8 cellular contexts compared by ENCODE assay signal in genomic region chr3:51384145-51384729, GRCh38. TPM values are rescaled to one million over a fixed set of nuclear protein-coding genes. Genes with fewer than 3 reads are reported as not detected.
DNase-seq lines count a peak whose midpoint lies in the region; ATAC-seq and TF ChIP-seq lines count a peak whose summit lies in the region.

No MANE protein-coding gene starts in this region.

- H3K4me1 Mint-ChIP-seq in CD4-positive, alpha-beta memory T cell: peaks cover 22 to 56% (median 39%) of the 10 kb centered on the region in 4 donors

- peaks cover 32% of the 10 kb centered on the region for H3K4me1 ChIP-seq in CD4-positive, alpha-beta memory T cell (ENCODE audit: insufficient read depth, low read length)

- no peaks in the 10 kb centered on the region for H3K27me3 Mint-ChIP-seq in CD4-positive, alpha-beta memory T cell

- peak in 1 of 5 donors; percentile 18 for DNase-seq in CD4-positive, alpha-beta memory T cell
- no peak for DNase-seq in astrocyte of the cerebellum (ENCODE audit: low read depth)
- peak; percentile 47 for DNase-seq in iPS-NIHi7 (ENCODE audit: extremely low spot score)
- peak; percentile 59 for DNase-seq in stimulated activated CD8-positive, alpha-beta memory T cell treated with anti-CD3 and anti-CD28 coated beads, Interleukin-4, amount 100 ng/mL, for 48 hours
- DNase-seq in T1000 (lab: John Stamatoyannopoulos, UW): no peak
- DNase-seq in NCI-H2081 treated with DMSO at 0.1 percent for 48 hours (lab: John Stamatoyannopoulos, UW): no peak

- peak overlapping the region; percentile 98 to 100 (median 99) for H3K27ac Mint-ChIP-seq in CD4-positive, alpha-beta memory T cell

- peak overlapping the region; percentile 92 for H3K27ac ChIP-seq in CD4-positive, alpha-beta memory T cell (ENCODE audit: low read depth, low read length)

- H3K36me3 ChIP-seq in CD4-positive, alpha-beta memory T cell (ENCODE audit: insufficient read depth, low read length): peaks cover 4% of the 10 kb centered on the region

- intact Hi-C loops in CD4-positive, alpha-beta memory T cell (cut with micrococcal nuclease): loop anchor here (1.0 to 2.0 kb wide), 2 partner anchors 359 to 815 kb away; partner anchors contain the start of gene HEMK1

- TF ChIP-seq RAD21 in Ishikawa (IDR thresholded peaks at IDR 0.05; ENCODE audit: low read depth): no peak

- CTCF ChIA-PET in CD4-positive, alpha-beta memory T cell (lab: Charles Lee; ENCODE audit: partially characterized antibody): interaction anchor here (0.9 to 1.7 kb wide), 5 partner anchors 12 to 768 kb away, joined by 3 to 4 read pairs (median 3); partner anchors contain the start of gene MAPKAPK3

- H3K4me3 Mint-ChIP-seq in CD4-positive, alpha-beta memory T cell: peak overlapping the region; percentile 98 to 99 (median 99)

- H3K4me3 ChIP-seq in CD4-positive, alpha-beta memory T cell (ENCODE audit: low read length in 2 of 2): peak overlapping the region; percentile 55 to 93
- H3K4me3 ChIP-seq in astrocyte of the cerebellum (ENCODE audit: low read depth, low read length): peak overlapping the region; percentile 97

- H3K9me3 ChIP-seq in CD4-positive, alpha-beta memory T cell (ENCODE audit: control insufficient read depth in 1 of 2, low read length in 2 of 2): no peaks in the 10 kb centered on the region

- no peaks in the 10 kb centered on the region for H3K9me3 Mint-ChIP-seq in CD4-positive, alpha-beta memory T cell

- peak; percentile 8 for ATAC-seq in GM19351 (IDR thresholded peaks at IDR 0.05; ENCODE audit: unreplicated experiment)

- H3K36me3 Mint-ChIP-seq in CD4-positive, alpha-beta memory T cell: peaks cover 10 to 37% of the 10 kb centered on the region in 2 donors

- POLR2A ChIA-PET in CD4-positive, alpha-beta memory T cell (lab: Charles Lee; ENCODE audit: partially characterized antibody): interaction anchor here (0.9 to 4.9 kb wide), 15 partner anchors 10 to 1043 kb away, joined by 3 to 34 read pairs (median 13); partner anchors contain the start of genes C3orf18, CISH, DCAF1 and HEMK1

- in situ Hi-C loops in astrocyte of the cerebellum (cut with HindIII; ENCODE audit: low sequenced_read_pairs): no loop called here

- no peak for TF ChIP-seq CTCF in astrocyte of the cerebellum (IDR thresholded peaks at IDR 0.05; ENCODE audit: low read depth, low read length, missing control alignments)

- H3K27me3 ChIP-seq in CD4-positive, alpha-beta memory T cell (ENCODE audit: insufficient read depth, low read length): no peaks in the 10 kb centered on the region

- no peak for TF ChIP-seq EP300 in Ishikawa (IDR thresholded peaks at IDR 0.05; ENCODE audit: borderline replicate concordance)

TF ChIP-seq in Ishikawa, 13 proteins besides CTCF, POLR2A, EP300 and RAD21:
- TF ChIP-seq FOXM1 (IDR thresholded peaks at IDR 0.05; ENCODE audit: borderline replicate concordance, low read depth) (no peak), EGR1 (IDR thresholded peaks at IDR 0.05) (no peak), TEAD4 (IDR thresholded peaks at IDR 0.05) (no peak), MAX (IDR thresholded peaks at IDR 0.05) (peak; percentile 11; the same call in 1 of the 2 replicates), YY1 (IDR thresholded peaks at IDR 0.05; ENCODE audit: low read depth) (no peak)

RNA-seq across cellular contexts. Expression of gene MANF, which starts 0.9 kb away (rescaled TPM):
- total RNA-seq in CD4-positive, alpha-beta memory T cell: 10 to 100 TPM; 74.8 to 79.0 TPM
- 10 to 100 TPM; 39.0 to 64.1 TPM for polyA plus RNA-seq in CD4-positive, alpha-beta memory T cell

RNA-seq across cellular contexts. Expression of gene RBM15B, which starts 6.8 kb away (rescaled TPM):
- total RNA-seq in CD4-positive, alpha-beta memory T cell: 10 to 100 TPM; 38.3 to 39.9 TPM
- 10 to 100 TPM in 1 of 2 donors, 1 to 10 TPM in 1; 9.9 to 28.2 TPM for polyA plus RNA-seq in CD4-positive, alpha-beta memory T cell

Comparison
In these comparisons a context has a peak if more than half of its experiments do, and no peak if none do; other contexts are left out.
1. DNase-seq: peak in iPS-NIHi7 (single experiment) and stimulated activated CD8-positive, alpha-beta memory T cell treated with anti-CD3 and anti-CD28 coated beads, Interleukin-4, amount 100 ng/mL, for 48 hours (single experiment); none in astrocyte of the cerebellum (single experiment), T1000 (single experiment) and NCI-H2081 treated with DMSO at 0.1 percent for 48 hours (single experiment).